ENCODE assay signal across 23 cellular contexts in the genomic region with DNA sequence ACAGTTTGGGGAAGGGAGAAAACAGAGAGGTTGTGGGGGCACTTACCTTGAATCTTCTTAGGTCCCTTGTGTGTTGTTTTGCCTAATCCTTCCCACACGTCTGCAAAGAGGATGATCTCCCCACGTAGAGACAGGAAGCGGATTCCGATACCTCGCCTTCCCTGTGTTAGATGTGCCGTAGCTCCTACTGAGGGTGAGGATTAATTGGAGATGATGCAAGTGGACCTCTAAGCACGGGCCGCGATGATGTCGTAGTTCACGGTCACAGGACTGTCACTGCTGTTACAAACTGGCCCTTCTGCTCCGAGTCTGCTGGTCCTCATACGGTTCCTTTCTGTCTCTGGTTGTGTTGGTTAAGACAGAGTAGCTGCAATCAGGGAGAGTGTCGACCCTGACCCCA.
"Had no signal": no experiment of that assay in that cellular context is flagged by ENCODE, and none has a peak within 500 bp of the region (broad histone marks: within the 10 kb centered on the region; RNA-seq: fewer than 3 reads in every experiment).

No MANE protein-coding gene starts in this region.

- H3K4me3 ChIP-seq: adrenal gland, ascending aorta, colonic mucosa, esophagus muscularis mucosa, hepatocyte, lower lobe of right lung, pancreas, thyroid gland had no signal

- H3K36me3 ChIP-seq: adrenal gland, colonic mucosa, lower lobe of right lung, pancreas, thyroid gland had no signal

- DNase-seq: activated CD4-positive, alpha-beta T cell treated with anti-CD3 and anti-CD28 coated beads, Interleukin-2, amount 50 U/mL, for 1 hour; activated CD4-positive, CD25-positive, alpha-beta regulatory T cell treated with anti-CD3 and anti-CD28 coated beads, Interleukin-2, amount 50 U/mL, for 72 hours; activated CD8-positive, alpha-beta T cell treated with anti-CD3 and anti-CD28 coated beads, Interleukin-2, amount 10 ng/mL, durations not matched to agents 7 days and 5 days; activated naive CD4-positive, alpha-beta T cell; activated T-cell treated with anti-CD3 and anti-CD28 coated beads, Interleukin-2, amount 50 U/mL, for 1 hour; colonic mucosa; glutamatergic neuron; immature natural killer cell; lower lobe of right lung; naive thymus-derived CD8-positive, alpha-beta T cell; pancreas; right cardiac atrium; stimulated activated CD4-positive, alpha-beta T cell treated with anti-CD3 and anti-CD28 coated beads, Interleukin-12 subunit alpha, Interleukin-12 subunit beta, amount 100 ng/mL, for 4 hours; stimulated activated CD4-positive, alpha-beta T cell treated with anti-CD3 and anti-CD28 coated beads, Interleukin-4, amount 100 ng/mL, for 4 hours; substantia nigra; thyroid gland had no signal

- H2AFZ ChIP-seq: hepatocyte had no signal

- H3K27ac ChIP-seq: colonic mucosa, esophagus muscularis mucosa, hepatocyte, lower lobe of right lung, neutrophil, pancreas, thyroid gland had no signal

- H3K4me1 ChIP-seq: colonic mucosa, lower lobe of right lung had no signal

- H3K4me2 ChIP-seq: hepatocyte had no signal

- H3K27me3 ChIP-seq: adrenal gland, ascending aorta, colonic mucosa, esophagus muscularis mucosa, hepatocyte, neutrophil, pancreas, thyroid gland had no signal

- ATAC-seq: activated CD8-positive, alpha-beta T cell treated with anti-CD3 and anti-CD28 coated beads, Interleukin-2, amount 10 ng/mL, durations not matched to agents 7 days and 5 days; left lobe of liver; lower lobe of right lung; naive thymus-derived CD8-positive, alpha-beta T cell had no signal

- FAIRE-seq: frontal cortex, pancreas had no signal

- H3K9me3 ChIP-seq: adrenal gland, ascending aorta, colonic mucosa, esophagus muscularis mucosa, lower lobe of right lung, neutrophil, pancreas, thyroid gland had no signal
